ENCODE assay signal across 8 cellular contexts in the genomic region with DNA sequence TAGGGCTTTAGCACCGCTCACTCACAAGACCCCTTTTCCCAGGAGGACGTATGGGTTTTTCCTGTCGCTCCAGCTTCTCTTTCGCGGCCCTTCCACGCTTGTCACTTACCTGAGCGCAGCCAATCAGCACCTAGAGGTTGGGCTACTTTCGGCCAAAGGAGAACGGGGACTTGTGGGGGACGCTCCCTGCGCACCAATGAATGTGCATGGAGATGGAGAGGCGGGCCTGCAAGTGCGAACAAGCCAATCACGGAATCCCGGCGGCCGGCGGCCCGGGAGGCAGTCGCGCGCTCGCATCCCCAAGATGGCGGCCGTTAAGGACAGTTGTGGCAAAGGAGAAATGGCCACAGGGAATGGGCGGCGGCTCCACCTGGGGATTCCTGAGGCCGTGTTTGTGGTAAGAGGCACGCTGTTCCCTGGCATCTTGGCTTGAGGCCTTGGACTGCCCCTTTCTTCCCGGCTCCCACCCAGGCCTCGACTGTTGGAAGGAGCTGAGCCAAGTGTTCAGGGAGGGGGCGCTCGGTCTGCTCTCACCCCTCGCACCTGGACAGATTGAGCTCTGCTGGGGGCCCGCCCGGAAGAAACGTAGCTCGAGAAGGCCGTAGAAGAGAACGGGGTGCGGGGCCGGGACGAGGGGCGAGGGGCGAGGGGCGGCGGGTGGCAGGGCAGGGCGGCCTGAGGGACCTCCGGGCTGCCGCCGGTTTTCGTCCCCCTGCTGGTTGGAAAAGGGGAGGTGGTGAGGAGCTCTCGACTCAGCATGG. TPM values are rescaled to one million over a fixed set of nuclear protein-coding genes. Genes with fewer than 3 reads are reported as not detected.
DNase-seq lines count a peak whose midpoint lies in the region; ATAC-seq, FAIRE-seq and TF ChIP-seq lines count a peak whose summit lies in the region.

A gene with protein sequence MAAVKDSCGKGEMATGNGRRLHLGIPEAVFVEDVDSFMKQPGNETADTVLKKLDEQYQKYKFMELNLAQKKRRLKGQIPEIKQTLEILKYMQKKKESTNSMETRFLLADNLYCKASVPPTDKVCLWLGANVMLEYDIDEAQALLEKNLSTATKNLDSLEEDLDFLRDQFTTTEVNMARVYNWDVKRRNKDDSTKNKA (plus strand): TSS at position 282 of the 761 bp plus-strand sequence. CDS start 23 bp downstream, at position 305.

- H3K27ac Mint-ChIP-seq in nephron progenitor cell = peak within 1 kb of the TSS; percentile 95
- H3K27ac Mint-ChIP-seq in stimulated activated naive CD8-positive, alpha-beta T cell treated with anti-CD3 and anti-CD28 coated beads, Interleukin-15, amount 100 ng/mL, for 72 hours = peak within 1 kb of the TSS; percentile 99

- H3K4me1 Mint-ChIP-seq in nephron progenitor cell = peaks cover 24% of the 10 kb centered on the region
- H3K4me1 Mint-ChIP-seq in stimulated activated naive CD8-positive, alpha-beta T cell treated with anti-CD3 and anti-CD28 coated beads, Interleukin-15, amount 100 ng/mL, for 72 hours = peaks cover 11% of the 10 kb centered on the region

- FAIRE-seq in G401.6 (lab: Jason Lieb, UNC) = peak; percentile 95

- H3K9me3 Mint-ChIP-seq in nephron progenitor cell = peaks cover 45% of the 10 kb centered on the region
- no peaks in the 10 kb centered on the region for H3K9me3 Mint-ChIP-seq in stimulated activated naive CD8-positive, alpha-beta T cell treated with anti-CD3 and anti-CD28 coated beads, Interleukin-15, amount 100 ng/mL, for 72 hours

- H3K36me3 ChIP-seq in HAP-1 (replicated peaks) (peaks cover 16% of the 10 kb centered on the region), MG63 (peaks cover 8% of the 10 kb centered on the region)

- no peaks in the 10 kb centered on the region for H3K27me3 ChIP-seq in HAP-1 (ENCODE audit: low read depth)
- H3K27me3 ChIP-seq in MG63 = no peaks in the 10 kb centered on the region

- ATAC-seq in stimulated activated naive CD8-positive, alpha-beta T cell treated with anti-CD3 and anti-CD28 coated beads, Interleukin-15, amount 100 ng/mL, for 72 hours = peak; percentile 97

- no peaks in the 10 kb centered on the region for H3K9me3 ChIP-seq in HAP-1
- H3K9me3 ChIP-seq in MG63 = no peaks in the 10 kb centered on the region

- DNase-seq in HAP-1 (ENCODE audit: low spot score in 2 of 2) (peak; percentile 97 to 99), MG63 (peak; percentile 93), SIG-M5 (lab: John Stamatoyannopoulos, UW) (peak; percentile 49), activated gamma-delta T cell (lab: John Stamatoyannopoulos, UW) (peak; percentile 66), fibroblast of the conjunctiva (ENCODE audit: low read depth) (peak; percentile 94), nephron progenitor cell (peak; percentile 82)
- DNase-seq in stimulated activated naive CD8-positive, alpha-beta T cell treated with anti-CD3 and anti-CD28 coated beads, Interleukin-15, amount 100 ng/mL, for 72 hours = peak; percentile 83 to 92

- peaks cover 8% of the 10 kb centered on the region for H3K4me1 ChIP-seq in HAP-1

- peak within 1 kb of the TSS; percentile 98 for H3K4me3 Mint-ChIP-seq in nephron progenitor cell
- peak within 1 kb of the TSS; percentile 91 to 95 for H3K4me3 Mint-ChIP-seq in stimulated activated naive CD8-positive, alpha-beta T cell treated with anti-CD3 and anti-CD28 coated beads, Interleukin-15, amount 100 ng/mL, for 72 hours

- in situ Hi-C loops in HAP-1 (cut with MboI; ENCODE audit: low sequenced_read_pairs) = no loop called here

- H3K4me3 ChIP-seq in HAP-1 (peak within 1 kb of the TSS; percentile 95), MG63 (peak within 1 kb of the TSS; percentile 87)

- peaks cover 4% of the 10 kb centered on the region for H3K27me3 Mint-ChIP-seq in nephron progenitor cell (ENCODE audit: low read depth, poor library complexity)
- no peaks in the 10 kb centered on the region for H3K27me3 Mint-ChIP-seq in stimulated activated naive CD8-positive, alpha-beta T cell treated with anti-CD3 and anti-CD28 coated beads, Interleukin-15, amount 100 ng/mL, for 72 hours

- peaks cover 27% of the 10 kb centered on the region for H3K36me3 Mint-ChIP-seq in nephron progenitor cell (ENCODE audit: low read depth)

- peak; percentile 34 for TF ChIP-seq CTCF in nephron progenitor cell (IDR thresholded peaks at IDR 0.05)

RNA-seq across cellular contexts. Expression of the gene that starts here (rescaled TPM):
- total RNA-seq in MG63 (2014; rRNA removed; shearing (Covaris generic); ENCODE audit: low replicate concordance) = 115 and 172 TPM in 2 replicates

Comparison
In these comparisons a context has a peak if more than half of its experiments do, and no peak if none do; other contexts are left out.
1. Peak in every context shown above with its lines: DNase-seq, ATAC-seq and H3K4me3 ChIP-seq.